1 cellular context compared by ENCODE assay signal in genomic region chr10:100535715-100536353, GRCh38.
TF ChIP-seq lines count a peak whose summit lies in the region.

TSS of gene HIF1AN (plus strand) at chr10:100535943. CDS start at chr10:100535959, 16 bp downstream.

TF ChIP-seq in HEK293, 187 proteins besides CTCF, POLR2A, EP300 and RAD21 (continued from another document):
- TF ChIP-seq ZNF398 (tag by site-specific recombination; IDR thresholded peaks at IDR 0.05): 0 out of 2 replicates have a peak, but pooled peaks have one; percentile 32
- no peak for TF ChIP-seq PRDM6 (tag by site-specific recombination; IDR thresholded peaks at IDR 0.05)
- peak; percentile 78 for TF ChIP-seq ZNF692 (tag by site-specific recombination; IDR thresholded peaks at IDR 0.05)
- TF ChIP-seq ZNF169 (tag by site-specific recombination; IDR thresholded peaks at IDR 0.05): no peak
- TF ChIP-seq ZNF24 (tag by site-specific recombination; IDR thresholded peaks at IDR 0.05): peak; percentile 83
- peak; percentile 94 for TF ChIP-seq ZNF639 (tag by site-specific recombination; IDR thresholded peaks at IDR 0.05)
- TF ChIP-seq ZNF560 (tag by site-specific recombination; IDR thresholded peaks at IDR 0.05; ENCODE audit: borderline replicate concordance): no peak
- TF ChIP-seq ZNF354C (tag by site-specific recombination; IDR thresholded peaks at IDR 0.05; ENCODE audit: borderline replicate concordance, low read depth): no peak
- TF ChIP-seq ZNF658 (tag by site-specific recombination; IDR thresholded peaks at IDR 0.05): no peak
- peak; percentile 53; the same call in 1 of the 2 replicates for TF ChIP-seq ZNF366 (tag by site-specific recombination; conservative IDR thresholded peaks at IDR 0.05)
- TF ChIP-seq ZNF37A (tag by site-specific recombination; IDR thresholded peaks at IDR 0.05): no peak
- no peak for TF ChIP-seq ZNF146 (tag by site-specific recombination; IDR thresholded peaks at IDR 0.05)
- no peak for TF ChIP-seq ZSCAN23 (tag by site-specific recombination; IDR thresholded peaks at IDR 0.05)
- no peak for TF ChIP-seq ZNF214 (tag by site-specific recombination; IDR thresholded peaks at IDR 0.05; ENCODE audit: borderline replicate concordance)
- no peak for TF ChIP-seq ZNF202 (tag by site-specific recombination; IDR thresholded peaks at IDR 0.05; ENCODE audit: borderline replicate concordance)
- no peak for TF ChIP-seq ZNF530 (tag by site-specific recombination; IDR thresholded peaks at IDR 0.05; ENCODE audit: low read depth)
- TF ChIP-seq ZBTB11 (tag by site-specific recombination; conservative IDR thresholded peaks at IDR 0.05; ENCODE audit: low read depth): peak; percentile 96
- 0 out of 2 replicates have a peak, but pooled peaks have one; percentile 14 for TF ChIP-seq EGR2 (tag by site-specific recombination; IDR thresholded peaks at IDR 0.05; ENCODE audit: low read depth)
- no peak for TF ChIP-seq ZNF274 (IDR thresholded peaks at IDR 0.05; ENCODE audit: low read length)
- TF ChIP-seq ZNF274 (tag by site-specific recombination; IDR thresholded peaks at IDR 0.05; ENCODE audit: borderline replicate concordance): no peak
- TF ChIP-seq ZNF585B (tag by site-specific recombination; IDR thresholded peaks at IDR 0.05): no peak
- TF ChIP-seq ZNF521 (tag by site-specific recombination; IDR thresholded peaks at IDR 0.05): no peak
- no peak for TF ChIP-seq ZNF624 (tag by site-specific recombination; IDR thresholded peaks at IDR 0.05)
- peak; percentile 50; the same call in 1 of the 2 replicates for TF ChIP-seq ZNF600 (tag by site-specific recombination; IDR thresholded peaks at IDR 0.05)
- no peak for TF ChIP-seq ZNF175 (tag by site-specific recombination; IDR thresholded peaks at IDR 0.05)
- no peak for TF ChIP-seq ZNF704 (tag by site-specific recombination; IDR thresholded peaks at IDR 0.05)
- TF ChIP-seq ZNF23 (tag by site-specific recombination; IDR thresholded peaks at IDR 0.05; ENCODE audit: borderline replicate concordance): no peak
- no peak for TF ChIP-seq RBAK (tag by site-specific recombination; IDR thresholded peaks at IDR 0.05)
- TF ChIP-seq ZBTB21 (tag by site-specific recombination; IDR thresholded peaks at IDR 0.05): peak; percentile 78
- no peak for TF ChIP-seq ZNF132 (tag by site-specific recombination; IDR thresholded peaks at IDR 0.05; ENCODE audit: borderline replicate concordance)
- TF ChIP-seq ZNF473 (tag by site-specific recombination; IDR thresholded peaks at IDR 0.05): no peak
- TF ChIP-seq ZNF26 (tag by site-specific recombination; IDR thresholded peaks at IDR 0.05): no peak
- no peak for TF ChIP-seq ZNF138 (tag by site-specific recombination; IDR thresholded peaks at IDR 0.05; ENCODE audit: borderline replicate concordance)
- TF ChIP-seq ZSCAN16 (tag by site-specific recombination; IDR thresholded peaks at IDR 0.05): no peak
- TF ChIP-seq ZBTB26 (tag by site-specific recombination; optimal IDR thresholded peaks at IDR 0.05): peak; percentile 27
- no peak for TF ChIP-seq ZNF48 (tag by site-specific recombination; IDR thresholded peaks at IDR 0.05)
- peak; percentile 24; the same call in 1 of the 2 replicates for TF ChIP-seq OVOL3 (tag by site-specific recombination; IDR thresholded peaks at IDR 0.05)
TF ChIP-seq in HEK293: peak in this region for 59.
